Comparison of ENCODE assay signal across 8 cellular contexts in the genomic region with DNA sequence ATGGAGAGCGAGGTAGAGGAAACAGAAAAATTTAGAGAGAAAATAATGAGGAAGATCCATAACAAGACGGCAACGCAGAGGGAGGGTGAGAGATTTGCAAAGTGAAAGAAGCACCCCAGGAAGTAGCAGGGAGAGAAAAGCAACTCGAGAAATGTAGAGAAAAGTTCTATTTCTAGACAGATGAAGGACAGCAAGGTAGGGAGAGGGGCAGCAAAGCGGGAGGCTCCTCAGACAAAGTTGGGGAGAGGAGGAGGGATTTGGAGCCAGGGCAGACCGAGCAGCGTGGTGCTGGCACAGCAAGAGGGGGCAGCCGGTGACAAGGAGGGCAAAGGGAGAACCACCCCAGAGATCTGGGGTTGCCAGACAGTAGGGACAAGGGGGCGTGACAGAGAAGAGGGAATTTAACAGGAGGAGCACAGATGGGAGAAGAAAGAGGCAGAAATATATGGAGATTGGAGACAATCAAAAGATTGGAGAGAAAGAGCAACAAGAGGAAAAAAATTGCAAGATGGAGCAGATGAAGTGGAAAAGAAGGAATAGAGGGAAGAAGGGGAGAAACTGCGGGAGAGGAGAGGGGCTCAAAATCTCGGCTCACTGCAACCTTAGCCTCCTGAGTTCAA. TPM values are rescaled to one million over a fixed set of nuclear protein-coding genes. Genes with fewer than 3 reads are reported as not detected.
A peak's percentile ranks its signal among the peaks of the same experiment; 100 is the strongest.
DNase-seq lines count a peak whose midpoint lies in the region; ATAC-seq lines count a peak whose summit lies in the region.

No MANE protein-coding gene starts in this region.

- no peaks in the 10 kb centered on the region for H3K27me3 Mint-ChIP-seq in activated naive CD8-positive, alpha-beta T cell treated with anti-CD3 and anti-CD28 coated beads, Interleukin-2, amount 10 ng/mL, durations not matched to agents 7 days and 5 days

- peak overlapping the region; percentile 100 for H3K4me3 ChIP-seq in iPS DF 6.9 (ENCODE audit: low read length)
- H3K4me3 ChIP-seq in skeletal muscle tissue (ENCODE audit: low read length in 3 of 3) = peak overlapping the region; percentile 97 to 98 (median 97)

- no peak for ATAC-seq in activated naive CD8-positive, alpha-beta T cell treated with anti-CD3 and anti-CD28 coated beads, Interleukin-2, amount 10 ng/mL, durations not matched to agents 7 days and 5 days (ENCODE audit: low read depth)
- no peak for ATAC-seq in GM19452 (IDR thresholded peaks at IDR 0.05; ENCODE audit: unreplicated experiment)

- peaks cover 16% of the 10 kb centered on the region for H3K4me1 Mint-ChIP-seq in activated naive CD8-positive, alpha-beta T cell treated with anti-CD3 and anti-CD28 coated beads, Interleukin-2, amount 10 ng/mL, durations not matched to agents 7 days and 5 days

- no CpG with 5 or more reads among the region's 11 CpGs for WGBS in iPS DF 6.9 (ENCODE audit: insufficient coverage, insufficient read length)

- H3K9ac ChIP-seq in skeletal muscle tissue (ENCODE audit: low read depth in 1 of 3, low read length in 3 of 3) = peak overlapping the region; percentile 96 to 99 (median 97)

- H3K36me3 Mint-ChIP-seq in activated naive CD8-positive, alpha-beta T cell treated with anti-CD3 and anti-CD28 coated beads, Interleukin-2, amount 10 ng/mL, durations not matched to agents 7 days and 5 days = peaks cover 51% of the 10 kb centered on the region

- POLR2A ChIA-PET in activated naive CD8-positive, alpha-beta T cell treated with anti-CD3 and anti-CD28 coated beads, Interleukin-2, amount 10 ng/mL, durations not matched to agents 7 days and 5 days (lab: Charles Lee) = no interaction called here

- H3K27ac Mint-ChIP-seq in activated naive CD8-positive, alpha-beta T cell treated with anti-CD3 and anti-CD28 coated beads, Interleukin-2, amount 10 ng/mL, durations not matched to agents 7 days and 5 days = peak overlapping the region; percentile 96

- peaks cover 24% of the 10 kb centered on the region for H3K9me3 Mint-ChIP-seq in activated naive CD8-positive, alpha-beta T cell treated with anti-CD3 and anti-CD28 coated beads, Interleukin-2, amount 10 ng/mL, durations not matched to agents 7 days and 5 days

- H3K4me1 ChIP-seq in iPS DF 6.9 (ENCODE audit: control insufficient read depth, insufficient read depth, low read length) (no peaks in the 10 kb centered on the region), skeletal muscle tissue (ENCODE audit: control insufficient read depth in 3 of 3, insufficient read depth in 3 of 3, low read length in 3 of 3) (peaks cover 16 to 22% (median 18%) of the 10 kb centered on the region in 3 donors)

- H3K4me3 Mint-ChIP-seq in activated naive CD8-positive, alpha-beta T cell treated with anti-CD3 and anti-CD28 coated beads, Interleukin-2, amount 10 ng/mL, durations not matched to agents 7 days and 5 days = peak overlapping the region; percentile 99

- H3K27me3 ChIP-seq in iPS DF 6.9 (ENCODE audit: control insufficient read depth, insufficient read depth, low read length) = no peaks in the 10 kb centered on the region
- no peaks in the 10 kb centered on the region for H3K27me3 ChIP-seq in skeletal muscle tissue (ENCODE audit: control insufficient read depth in 3 of 3, insufficient read depth in 3 of 3, low read length in 3 of 3)

- H3K9me3 ChIP-seq in iPS DF 6.9 (ENCODE audit: control insufficient read depth, insufficient read depth, low read length) (no peaks in the 10 kb centered on the region), skeletal muscle tissue (ENCODE audit: control insufficient read depth in 3 of 3, low read length in 3 of 3) (no peaks in the 10 kb centered on the region)

- H3K36me3 ChIP-seq in iPS DF 6.9 (ENCODE audit: control insufficient read depth, insufficient read depth, low read length) (peaks cover 7% of the 10 kb centered on the region; the same call in 1 of the 2 replicates), skeletal muscle tissue (ENCODE audit: control insufficient read depth in 3 of 3, insufficient read depth in 3 of 3, low read length in 3 of 3) (peaks cover 0 to 7% (median 4%) of the 10 kb centered on the region in 3 donors)

- no peak overlapping the region for H3K27ac ChIP-seq in iPS DF 6.9 (ENCODE audit: low read length)
- peak overlapping the region; percentile 95 for H3K27ac ChIP-seq in skeletal muscle tissue (ENCODE audit: low read depth, low read length)

- DNase-seq in NCI-H1694 (lab: John Stamatoyannopoulos, UW) (peak; percentile 9), NCI-H1694 treated with DMSO at 0.1 percent for 48 hours (lab: John Stamatoyannopoulos, UW) (no peak), Kasumi-1 (lab: John Stamatoyannopoulos, UW) (peak; percentile 55 to 68), iPS DF 6.9 (ENCODE audit: low read depth, low spot score) (no peak), NCI-H510A (lab: John Stamatoyannopoulos, UW) (no peak)
- peak; percentile 37 for DNase-seq in activated naive CD8-positive, alpha-beta T cell treated with anti-CD3 and anti-CD28 coated beads, Interleukin-2, amount 10 ng/mL, durations not matched to agents 7 days and 5 days

RNA-seq across cellular contexts. Expression of gene ZNF766, which starts 1.0 kb away (rescaled TPM):
- 10 to 100 TPM; 37.1 to 38.7 TPM for total RNA-seq in activated naive CD8-positive, alpha-beta T cell treated with anti-CD3 and anti-CD28 coated beads, Interleukin-2, amount 10 ng/mL, durations not matched to agents 7 days and 5 days
- total RNA-seq in skeletal muscle tissue = 8.4 TPM

RNA-seq across cellular contexts. Expression of gene ZNF480, which starts 26.6 kb away (rescaled TPM):
- total RNA-seq in activated naive CD8-positive, alpha-beta T cell treated with anti-CD3 and anti-CD28 coated beads, Interleukin-2, amount 10 ng/mL, durations not matched to agents 7 days and 5 days = 10 to 100 TPM; 19.5 to 21.5 TPM
- total RNA-seq in skeletal muscle tissue = 2.6 TPM

Comparison
In these comparisons a context has a peak if more than half of its experiments do, and no peak if none do; other contexts are left out.
1. DNase-seq: peak in NCI-H1694 (single experiment), Kasumi-1 (2 of 2) and activated naive CD8-positive, alpha-beta T cell treated with anti-CD3 and anti-CD28 coated beads, Interleukin-2, amount 10 ng/mL, durations not matched to agents 7 days and 5 days (single experiment); none in NCI-H1694 treated with DMSO at 0.1 percent for 48 hours (single experiment), iPS DF 6.9 (single experiment) and NCI-H510A (single experiment).